In the genomic region with DNA sequence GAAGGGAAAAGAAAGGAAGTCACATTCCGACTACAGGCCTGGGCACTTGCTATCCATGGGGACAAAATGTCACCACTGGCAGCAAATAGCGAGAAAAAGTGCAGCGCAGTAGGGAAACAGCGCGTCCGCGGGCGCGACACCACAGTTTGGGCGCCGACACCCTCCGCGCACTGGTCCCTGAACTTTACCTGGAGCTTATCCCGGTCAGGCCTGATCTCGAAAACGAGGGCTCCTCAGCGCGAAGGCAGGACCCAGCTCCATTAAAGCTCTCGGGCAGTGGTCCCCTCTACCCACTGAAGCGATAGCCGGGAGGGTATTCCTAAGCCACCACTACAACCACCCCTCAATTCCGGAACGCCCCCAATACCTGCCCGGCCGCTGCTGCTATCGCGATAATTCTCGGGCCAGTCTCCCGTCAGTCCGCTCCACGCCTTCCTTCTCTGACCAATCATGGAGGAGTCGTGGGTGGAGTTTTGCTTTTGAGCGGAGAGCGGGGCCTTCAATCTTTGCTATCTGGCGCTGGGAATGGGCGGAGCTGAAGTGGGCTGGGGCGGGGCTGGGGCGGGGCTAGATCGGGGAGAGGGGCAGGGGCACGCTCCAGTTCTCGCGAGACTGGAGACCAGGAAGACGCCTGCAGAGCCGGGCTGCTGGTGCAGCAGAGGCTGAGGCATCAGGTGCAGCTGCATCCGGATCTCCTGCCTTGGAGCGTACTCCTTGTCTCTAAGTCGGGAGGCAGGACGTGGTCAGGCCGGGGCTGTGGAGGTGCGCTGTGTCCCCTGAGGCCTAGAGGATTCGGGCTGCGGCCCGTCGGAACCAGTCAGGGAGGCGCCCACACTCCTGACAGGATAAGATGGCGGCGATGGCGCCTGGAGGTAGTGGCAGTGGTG, we compare ENCODE assay signal across 8 cellular contexts. TPM values are rescaled to one million over a fixed set of nuclear protein-coding genes. Genes with fewer than 3 reads are reported as not detected.
DNase-seq lines count a peak whose midpoint lies in the region; ATAC-seq and TF ChIP-seq lines count a peak whose summit lies in the region.

A gene with protein sequence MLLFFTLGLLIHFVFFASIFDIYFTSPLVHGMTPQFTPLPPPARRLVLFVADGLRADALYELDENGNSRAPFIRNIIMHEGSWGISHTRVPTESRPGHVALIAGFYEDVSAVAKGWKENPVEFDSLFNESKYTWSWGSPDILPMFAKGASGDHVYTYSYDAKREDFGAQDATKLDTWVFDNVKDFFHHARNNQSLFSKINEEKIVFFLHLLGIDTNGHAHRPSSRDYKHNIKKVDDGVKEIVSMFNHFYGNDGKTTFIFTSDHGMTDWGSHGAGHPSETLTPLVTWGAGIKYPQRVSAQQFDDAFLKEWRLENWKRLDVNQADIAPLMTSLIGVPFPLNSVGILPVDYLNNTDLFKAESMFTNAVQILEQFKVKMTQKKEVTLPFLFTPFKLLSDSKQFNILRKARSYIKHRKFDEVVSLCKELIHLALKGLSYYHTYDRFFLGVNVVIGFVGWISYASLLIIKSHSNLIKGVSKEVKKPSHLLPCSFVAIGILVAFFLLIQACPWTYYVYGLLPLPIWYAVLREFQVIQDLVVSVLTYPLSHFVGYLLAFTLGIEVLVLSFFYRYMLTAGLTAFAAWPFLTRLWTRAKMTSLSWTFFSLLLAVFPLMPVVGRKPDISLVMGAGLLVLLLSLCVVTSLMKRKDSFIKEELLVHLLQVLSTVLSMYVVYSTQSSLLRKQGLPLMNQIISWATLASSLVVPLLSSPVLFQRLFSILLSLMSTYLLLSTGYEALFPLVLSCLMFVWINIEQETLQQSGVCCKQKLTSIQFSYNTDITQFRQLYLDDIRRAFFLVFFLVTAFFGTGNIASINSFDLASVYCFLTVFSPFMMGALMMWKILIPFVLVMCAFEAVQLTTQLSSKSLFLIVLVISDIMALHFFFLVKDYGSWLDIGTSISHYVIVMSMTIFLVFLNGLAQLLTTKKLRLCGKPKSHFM (minus strand): TSS at position 401 of the 887 bp plus-strand sequence. CDS start 25,703 bp downstream, outside the sequence.
A gene with protein sequence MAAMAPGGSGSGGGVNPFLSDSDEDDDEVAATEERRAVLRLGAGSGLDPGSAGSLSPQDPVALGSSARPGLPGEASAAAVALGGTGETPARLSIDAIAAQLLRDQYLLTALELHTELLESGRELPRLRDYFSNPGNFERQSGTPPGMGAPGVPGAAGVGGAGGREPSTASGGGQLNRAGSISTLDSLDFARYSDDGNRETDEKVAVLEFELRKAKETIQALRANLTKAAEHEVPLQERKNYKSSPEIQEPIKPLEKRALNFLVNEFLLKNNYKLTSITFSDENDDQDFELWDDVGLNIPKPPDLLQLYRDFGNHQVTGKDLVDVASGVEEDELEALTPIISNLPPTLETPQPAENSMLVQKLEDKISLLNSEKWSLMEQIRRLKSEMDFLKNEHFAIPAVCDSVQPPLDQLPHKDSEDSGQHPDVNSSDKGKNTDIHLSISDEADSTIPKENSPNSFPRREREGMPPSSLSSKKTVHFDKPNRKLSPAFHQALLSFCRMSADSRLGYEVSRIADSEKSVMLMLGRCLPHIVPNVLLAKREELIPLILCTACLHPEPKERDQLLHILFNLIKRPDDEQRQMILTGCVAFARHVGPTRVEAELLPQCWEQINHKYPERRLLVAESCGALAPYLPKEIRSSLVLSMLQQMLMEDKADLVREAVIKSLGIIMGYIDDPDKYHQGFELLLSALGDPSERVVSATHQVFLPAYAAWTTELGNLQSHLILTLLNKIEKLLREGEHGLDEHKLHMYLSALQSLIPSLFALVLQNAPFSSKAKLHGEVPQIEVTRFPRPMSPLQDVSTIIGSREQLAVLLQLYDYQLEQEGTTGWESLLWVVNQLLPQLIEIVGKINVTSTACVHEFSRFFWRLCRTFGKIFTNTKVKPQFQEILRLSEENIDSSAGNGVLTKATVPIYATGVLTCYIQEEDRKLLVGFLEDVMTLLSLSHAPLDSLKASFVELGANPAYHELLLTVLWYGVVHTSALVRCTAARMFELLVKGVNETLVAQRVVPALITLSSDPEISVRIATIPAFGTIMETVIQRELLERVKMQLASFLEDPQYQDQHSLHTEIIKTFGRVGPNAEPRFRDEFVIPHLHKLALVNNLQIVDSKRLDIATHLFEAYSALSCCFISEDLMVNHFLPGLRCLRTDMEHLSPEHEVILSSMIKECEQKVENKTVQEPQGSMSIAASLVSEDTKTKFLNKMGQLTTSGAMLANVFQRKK (plus strand): TSS at position 600 of the 887 bp plus-strand sequence. CDS start 251 bp downstream, at position 851.

- intact Hi-C loops in head of caudate nucleus (cut with DNase I) = loop anchor here (10.0 kb wide), 1 partner anchor 338 kb away; a partner anchor contains a TSS

- peaks cover 14% of the 10 kb centered on the region; the same call in 1 of the 2 replicates for H3K36me3 ChIP-seq in SU-DHL-6 (ENCODE audit: low read length)
- H3K36me3 ChIP-seq in thymus (ENCODE audit: control insufficient read depth, insufficient read depth) = no peaks in the 10 kb centered on the region

- POLR2A ChIA-PET in activated naive CD8-positive, alpha-beta T cell treated with anti-CD3 and anti-CD28 coated beads, Interleukin-2, amount 10 ng/mL, durations not matched to agents 7 days and 5 days (lab: Charles Lee) = interaction anchor here (0.6 to 2.2 kb wide), 12 partner anchors 10 to 855 kb away, joined by 3 to 24 read pairs (median 6); a partner anchor contains a TSS

- H4K20me1 ChIP-seq in SU-DHL-6 (ENCODE audit: low read depth, low read length) = peaks cover 20% of the 10 kb centered on the region

- peak within 1 kb of the TSS; percentile 97 for H3K27ac Mint-ChIP-seq in activated naive CD8-positive, alpha-beta T cell treated with anti-CD3 and anti-CD28 coated beads, Interleukin-2, amount 10 ng/mL, durations not matched to agents 7 days and 5 days
- peak within 1 kb of the TSS; percentile 98 for H3K27ac Mint-ChIP-seq in osteocyte (ENCODE audit: unreplicated experiment)

- H3K4me1 Mint-ChIP-seq in activated naive CD8-positive, alpha-beta T cell treated with anti-CD3 and anti-CD28 coated beads, Interleukin-2, amount 10 ng/mL, durations not matched to agents 7 days and 5 days = peaks cover 37% of the 10 kb centered on the region
- peaks cover 42% of the 10 kb centered on the region for H3K4me1 Mint-ChIP-seq in osteocyte (ENCODE audit: unreplicated experiment)

- H3K4me3 ChIP-seq in SU-DHL-6 (ENCODE audit: insufficient read depth, low read length, poor library complexity, severe bottlenecking) (peak within 1 kb of the TSS; percentile 98), thymus (ENCODE audit: low read length) (peak within 1 kb of the TSS; percentile 58)

- TF ChIP-seq CTCF in SU-DHL-6 (IDR thresholded peaks at IDR 0.05; ENCODE audit: insufficient read depth, low read length, poor library complexity, severe bottlenecking) = no peak
- TF ChIP-seq CTCF in osteocyte (IDR thresholded peaks at IDR 0.05) = no peak

- H2AFZ ChIP-seq in SU-DHL-6 (ENCODE audit: low read depth, low read length, severe bottlenecking) = peak within 1 kb of the TSS; percentile 95

- H3K36me3 Mint-ChIP-seq in activated naive CD8-positive, alpha-beta T cell treated with anti-CD3 and anti-CD28 coated beads, Interleukin-2, amount 10 ng/mL, durations not matched to agents 7 days and 5 days = peaks cover 24% of the 10 kb centered on the region
- peaks cover 4% of the 10 kb centered on the region for H3K36me3 Mint-ChIP-seq in osteocyte (ENCODE audit: unreplicated experiment)

- TF ChIP-seq POLR2A in GM10847 (IDR thresholded peaks at IDR 0.05; ENCODE audit: extremely low read depth, insufficient read length) = peak; percentile 84

- H3K27ac ChIP-seq in SU-DHL-6 (ENCODE audit: low read depth, low read length) (peak within 1 kb of the TSS; percentile 60), thymus (ENCODE audit: low read depth) (peak within 1 kb of the TSS; percentile 95)

- H3K4me2 ChIP-seq in SU-DHL-6 (ENCODE audit: low read depth, low read length, poor library complexity, severe bottlenecking) = peak within 1 kb of the TSS; percentile 82

- no peaks in the 10 kb centered on the region for H3K9me3 Mint-ChIP-seq in activated naive CD8-positive, alpha-beta T cell treated with anti-CD3 and anti-CD28 coated beads, Interleukin-2, amount 10 ng/mL, durations not matched to agents 7 days and 5 days
- H3K9me3 Mint-ChIP-seq in osteocyte (ENCODE audit: unreplicated experiment) = no peaks in the 10 kb centered on the region

- H3K4me3 Mint-ChIP-seq in activated naive CD8-positive, alpha-beta T cell treated with anti-CD3 and anti-CD28 coated beads, Interleukin-2, amount 10 ng/mL, durations not matched to agents 7 days and 5 days = peak within 1 kb of the TSS; percentile 95
- peak within 1 kb of the TSS; percentile 100 for H3K4me3 Mint-ChIP-seq in osteocyte (ENCODE audit: unreplicated experiment)

- H3K9me3 ChIP-seq in SU-DHL-6 (ENCODE audit: insufficient read depth, low read length) = no peaks in the 10 kb centered on the region
- H3K9me3 ChIP-seq in thymus (ENCODE audit: control insufficient read depth) = no peaks in the 10 kb centered on the region

- WGBS in thymus = under 1% methylated on average over 58 of the region's 58 CpGs

- peaks cover 93% of the 10 kb centered on the region for H3K79me2 ChIP-seq in SU-DHL-6 (ENCODE audit: insufficient read depth, low read length)

- DNase-seq in NCI-H128 (lab: John Stamatoyannopoulos, UW; ENCODE audit: unreplicated experiment) = peak; percentile 98
- DNase-seq in activated naive CD8-positive, alpha-beta T cell treated with anti-CD3 and anti-CD28 coated beads, Interleukin-2, amount 10 ng/mL, durations not matched to agents 7 days and 5 days = peak; percentile 86
- peak; percentile 84 to 99 (median 97) for DNase-seq in head of caudate nucleus
- peak; percentile 98 for DNase-seq in osteocyte (ENCODE audit: extremely low spot score, unreplicated experiment)

- H3K27me3 Mint-ChIP-seq in activated naive CD8-positive, alpha-beta T cell treated with anti-CD3 and anti-CD28 coated beads, Interleukin-2, amount 10 ng/mL, durations not matched to agents 7 days and 5 days = no peaks in the 10 kb centered on the region
- H3K27me3 Mint-ChIP-seq in osteocyte (ENCODE audit: unreplicated experiment) = no peaks in the 10 kb centered on the region

- ATAC-seq in HG02678 (IDR thresholded peaks at IDR 0.05; ENCODE audit: unreplicated experiment) = peak; percentile 91
- peak; percentile 94 for ATAC-seq in activated naive CD8-positive, alpha-beta T cell treated with anti-CD3 and anti-CD28 coated beads, Interleukin-2, amount 10 ng/mL, durations not matched to agents 7 days and 5 days (ENCODE audit: low read depth)

- no peaks in the 10 kb centered on the region for H3K9me2 ChIP-seq in SU-DHL-6 (replicated peaks; ENCODE audit: insufficient read depth, low read length)

- H3K27me3 ChIP-seq in SU-DHL-6 (ENCODE audit: low read length) (no peaks in the 10 kb centered on the region), thymus (ENCODE audit: control insufficient read depth, insufficient read depth) (no peaks in the 10 kb centered on the region)

- peak within 1 kb of the TSS; percentile 87 for H3K9ac ChIP-seq in SU-DHL-6 (ENCODE audit: low read length)

- H3K4me1 ChIP-seq in thymus (ENCODE audit: control insufficient read depth, insufficient read depth, low read length) = peaks cover 10% of the 10 kb centered on the region

- H3F3A ChIP-seq in SU-DHL-6 (ENCODE audit: insufficient read depth) = peaks cover 11% of the 10 kb centered on the region; the same call in 1 of the 2 replicates

RNA-seq across cellular contexts. Expression of the first gene that starts in this region (rescaled TPM):
- total RNA-seq in activated naive CD8-positive, alpha-beta T cell treated with anti-CD3 and anti-CD28 coated beads, Interleukin-2, amount 10 ng/mL, durations not matched to agents 7 days and 5 days = 10 to 100 TPM; 25.0 to 28.2 TPM
- total RNA-seq in osteocyte = 35.7 and 39.2 TPM in 2 replicates
- 8.2 TPM for polyA plus RNA-seq in thymus

RNA-seq across cellular contexts. Expression of the second gene that starts in this region (rescaled TPM):
- 10 to 100 TPM; 42.9 to 46.3 TPM for total RNA-seq in activated naive CD8-positive, alpha-beta T cell treated with anti-CD3 and anti-CD28 coated beads, Interleukin-2, amount 10 ng/mL, durations not matched to agents 7 days and 5 days
- 22.0 and 22.7 TPM in 2 replicates for total RNA-seq in osteocyte
- polyA plus RNA-seq in thymus = 29.3 TPM

Comparison
In these comparisons a context has a peak if more than half of its experiments do, and no peak if none do; other contexts are left out.
1. Peak in every context shown above with its lines: DNase-seq, ATAC-seq, H3K4me3 ChIP-seq and H3K27ac ChIP-seq.